18 cellular contexts compared by ENCODE assay signal in the genomic region with DNA sequence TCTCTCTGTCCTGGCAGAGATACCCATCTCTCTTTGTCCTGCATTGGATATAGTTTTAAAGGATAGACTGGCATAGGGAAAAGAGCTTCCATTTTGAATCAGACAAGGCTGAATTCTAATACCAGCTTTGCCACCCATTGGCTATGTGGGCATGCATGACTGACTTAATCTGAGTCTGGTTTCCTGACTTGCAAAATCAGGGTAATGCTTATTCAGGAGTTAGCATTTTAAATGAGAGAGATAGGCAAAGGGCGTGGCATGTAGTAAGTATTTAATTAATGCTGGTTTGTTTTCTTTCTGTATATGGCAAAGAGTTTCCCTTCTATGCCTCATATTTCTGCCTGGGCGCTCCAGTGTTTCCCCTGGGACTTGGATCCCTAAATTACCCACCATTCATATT.
DNase-seq lines count a peak whose midpoint lies in the region; ATAC-seq, FAIRE-seq and TF ChIP-seq lines count a peak whose summit lies in the region.
"Had no signal": no experiment of that assay in that cellular context is flagged by ENCODE, and none has a peak within 500 bp of the region (broad histone marks: within the 10 kb centered on the region; RNA-seq: fewer than 3 reads in every experiment).

No MANE protein-coding gene starts in this region.

- H3K4me3 Mint-ChIP-seq in progenitor cell of endocrine pancreas (ENCODE audit: low read depth) (no peak overlapping the region), WTC11 (no peak overlapping the region), HFFc6 (no peak overlapping the region)
- H3K4me3 Mint-ChIP-seq: CD4-positive, alpha-beta T cell had no signal

- H3K9me3 ChIP-seq in A673 (ENCODE audit: low read depth, low read length, poor library complexity, severe bottlenecking) = peaks cover 4% of the 10 kb centered on the region
- H3K9me3 ChIP-seq in K562 (replicated peaks; ENCODE audit: control insufficient read depth, insufficient read depth, low read depth, low read length) = no peaks in the 10 kb centered on the region

- H3K36me3 ChIP-seq in A673 (ENCODE audit: insufficient read depth, low read length, poor library complexity, severe bottlenecking) = no peaks in the 10 kb centered on the region
- no peaks in the 10 kb centered on the region for H3K36me3 ChIP-seq in K562 (ENCODE audit: control insufficient read depth, insufficient read depth, low read length)

- no peak for TF ChIP-seq RAD21 in K562 (CRISPR knock-in tag; conservative IDR thresholded peaks at IDR 0.05 in 1 of 2, IDR thresholded peaks at IDR 0.05 in 1 of 2)

- H3K36me3 Mint-ChIP-seq in progenitor cell of endocrine pancreas (ENCODE audit: insufficient read depth) (peaks cover 3% of the 10 kb centered on the region), WTC11 (no peaks in the 10 kb centered on the region), HFFc6 (ENCODE audit: low read depth) (peaks cover 4% of the 10 kb centered on the region; the same call in 1 of the 2 replicates)

- H4K20me1 ChIP-seq in K562 (replicated peaks; ENCODE audit: control insufficient read depth, insufficient read depth, low read length) = no peaks in the 10 kb centered on the region

- in situ Hi-C loops in K562 (cut with MboI) = no loop called here

- TF ChIP-seq POLR2A in K562 (conservative IDR thresholded peaks at IDR 0.05) = no peak

- ATAC-seq in K562 (no peak), WTC11 (no peak)
- ATAC-seq: GM12878, HCT116 had no signal

- H3K9me1 ChIP-seq in K562 (ENCODE audit: control insufficient read depth, insufficient read depth, low read length) = no peaks in the 10 kb centered on the region

- H3K27ac ChIP-seq in A673 (ENCODE audit: low read depth, low read length, poor library complexity, severe bottlenecking) (no peak overlapping the region), K562 (ENCODE audit: extremely low read depth, low read depth, low read length) (no peak overlapping the region), epithelial cell of prostate (peak overlapping the region; percentile 88)
- H3K27ac ChIP-seq: GM23248 had no signal

- H3K27me3 Mint-ChIP-seq in progenitor cell of endocrine pancreas = no peaks in the 10 kb centered on the region
- H3K27me3 Mint-ChIP-seq in WTC11 (ENCODE audit: low read depth) = no peaks in the 10 kb centered on the region; the same call in 1 of the 2 replicates
- H3K27me3 Mint-ChIP-seq in HFFc6 (ENCODE audit: insufficient read depth) = no peaks in the 10 kb centered on the region
- H3K27me3 Mint-ChIP-seq: CD4-positive, alpha-beta T cell had no signal

- CTCF ChIA-PET in A673 (lab: Charles Lee) (no interaction called here), K562 (lab: Yijun Ruan, JAX; ENCODE audit: low intra/inter-chr PET ratio) (no interaction called here), WTC11 (lab: Charles Lee) (no interaction called here)

- BruUV-seq in A673 (replicated peaks; lab: Mats Ljungman, UMichigan) (no TSS peak), K562 (replicated peaks; lab: Mats Ljungman, UMichigan) (no TSS peak)

- TF ChIP-seq EP300 in K562 (IDR thresholded peaks at IDR 0.05; ENCODE audit: low read length) = no peak

- POLR2A ChIA-PET in A673 (lab: Charles Lee; ENCODE audit: low non-redundant PET) = no interaction called here
- POLR2A ChIA-PET in K562 (lab: Yijun Ruan, JAX) = no interaction called here
- POLR2A ChIA-PET in WTC11 (lab: Charles Lee) = no interaction called here

- intact Hi-C loops in A673 (cut with micrococcal nuclease; ENCODE audit: unreplicated experiment) = no loop called here
- intact Hi-C loops in K562 (cut with micrococcal nuclease) = no loop called here

- peak; percentile 4 for DNase-seq in A673 (ENCODE audit: low spot score)
- no peak for DNase-seq in K562 (ENCODE audit: extremely low read depth in 1 of 4, low spot score in 3 of 4)
- no peak for DNase-seq in epithelial cell of prostate (ENCODE audit: low read depth, low spot score)
- no peak for DNase-seq in progenitor cell of endocrine pancreas (ENCODE audit: low spot score, unreplicated experiment)
- no peak for DNase-seq in WTC11 (ENCODE audit: low spot score)
- no peak for DNase-seq in NCI-H1417 (lab: John Stamatoyannopoulos, UW)
- no peak for DNase-seq in HFFc6
- DNase-seq: 8988T; ACHN; C1 segment of cervical spinal cord; CD4-positive, alpha-beta T cell; DMS79; GM23248; IMR-90 had no signal

- H3K4me1 ChIP-seq in A673 (ENCODE audit: insufficient read depth, low read length, poor library complexity, severe bottlenecking) (no peaks in the 10 kb centered on the region), K562 (replicated peaks in 1 of 2; ENCODE audit: control insufficient read depth in 2 of 2, insufficient read depth in 2 of 2, low read length in 2 of 2) (peaks cover 0 to 11% of the 10 kb centered on the region in 2 experiments; a peak in 3 of 5 replicates)

- H3K27me3 ChIP-seq in A673 (replicated peaks; ENCODE audit: insufficient read depth, low read depth, low read length, poor library complexity) = no peaks in the 10 kb centered on the region
- no peaks in the 10 kb centered on the region for H3K27me3 ChIP-seq in K562 (ENCODE audit: control insufficient read depth in 2 of 2, insufficient read depth in 2 of 2, low read length in 2 of 2)

- H3K9me3 Mint-ChIP-seq in progenitor cell of endocrine pancreas (ENCODE audit: low read depth) = peaks cover 15% of the 10 kb centered on the region
- H3K9me3 Mint-ChIP-seq in WTC11 = peaks cover 10% of the 10 kb centered on the region
- peaks cover 58% of the 10 kb centered on the region for H3K9me3 Mint-ChIP-seq in HFFc6

- no peak overlapping the region for H2AFZ ChIP-seq in K562 (ENCODE audit: low read depth, low read length)
- H2AFZ ChIP-seq: GM23248 had no signal

- H3K4me1 Mint-ChIP-seq in progenitor cell of endocrine pancreas (ENCODE audit: low read depth) = peaks cover 43% of the 10 kb centered on the region
- peaks cover 15% of the 10 kb centered on the region for H3K4me1 Mint-ChIP-seq in WTC11
- H3K4me1 Mint-ChIP-seq in HFFc6 (ENCODE audit: low read depth) = no peaks in the 10 kb centered on the region

- no peak overlapping the region for H3K4me2 ChIP-seq in K562 (ENCODE audit: insufficient read depth, low read length)

- H3K27ac Mint-ChIP-seq in progenitor cell of endocrine pancreas (peak overlapping the region; percentile 25), WTC11 (no peak overlapping the region), HFFc6 (no peak overlapping the region)
- H3K27ac Mint-ChIP-seq: CD4-positive, alpha-beta T cell had no signal

- no peak overlapping the region for H3K9ac ChIP-seq in K562 (ENCODE audit: insufficient read depth in 1 of 2, low read depth in 2 of 2, low read length in 2 of 2)
- H3K9ac ChIP-seq: GM23248 had no signal

- H3K4me3 ChIP-seq in A673 (ENCODE audit: low read depth, low read length, poor library complexity, severe bottlenecking) (no peak overlapping the region), K562 (no peak overlapping the region)
- H3K4me3 ChIP-seq: GM12878, GM23248 had no signal

- WGBS in K562 (ENCODE audit: insufficient coverage, low coverage, missing lambda C conversion rate) = 38% methylated on average over 1 of the region's 2 CpGs

- H3K79me2 ChIP-seq in K562 (ENCODE audit: control insufficient read depth, insufficient read depth, low read length) = no peaks in the 10 kb centered on the region

- TF ChIP-seq CTCF in A673 (conservative IDR thresholded peaks at IDR 0.05; ENCODE audit: low read depth, low read length) (no peak), K562 (IDR thresholded peaks at IDR 0.05 in 2 of 3, conservative IDR thresholded peaks at IDR 0.05 in 1 of 3; ENCODE audit: insufficient read depth in 2 of 3, low read depth in 1 of 3, low read length in 3 of 3) (no peak), progenitor cell of endocrine pancreas (IDR thresholded peaks at IDR 0.05; ENCODE audit: unreplicated experiment) (no peak), WTC11 (IDR thresholded peaks at IDR 0.05) (no peak), HFFc6 (IDR thresholded peaks at IDR 0.05) (no peak)

- FAIRE-seq in K562 (lab: Jason Lieb, UNC) = no peak
- FAIRE-seq: GM12878, GM18507, H54 had no signal

TF ChIP-seq in K562, 482 proteins besides CTCF, POLR2A, EP300 and RAD21 (continues in another document):
- TF ChIP-seq DMBX1 (CRISPR knock-in tag; IDR thresholded peaks at IDR 0.05; ENCODE audit: borderline replicate concordance) = 0 out of 2 replicates have a peak, but pooled peaks have one; percentile 10
- no peak for TF ChIP-seq SRSF1 (IDR thresholded peaks at IDR 0.05; ENCODE audit: low read depth, low read length)

TF ChIP-seq in WTC11, 78 proteins besides CTCF, POLR2A, EP300 and RAD21:
- no peak for TF ChIP-seq PRRX2 (CRISPR knock-in tag; IDR thresholded peaks at IDR 0.05)
- no peak for TF ChIP-seq TEAD1 (CRISPR knock-in tag; IDR thresholded peaks at IDR 0.05)
- TF ChIP-seq NR3C1 (CRISPR knock-in tag; conservative IDR thresholded peaks at IDR 0.05; ENCODE audit: low read depth) = no peak
- TF ChIP-seq NFATC4 (CRISPR knock-in tag; IDR thresholded peaks at IDR 0.05) = no peak
- no peak for TF ChIP-seq USF2 (CRISPR knock-in tag; IDR thresholded peaks at IDR 0.05)
- no peak for TF ChIP-seq TEAD4 (CRISPR knock-in tag; IDR thresholded peaks at IDR 0.05)
- TF ChIP-seq ZNF219 (CRISPR knock-in tag; IDR thresholded peaks at IDR 0.05; ENCODE audit: borderline replicate concordance) = no peak
- no peak for TF ChIP-seq SP1 (CRISPR knock-in tag; conservative IDR thresholded peaks at IDR 0.05)
- no peak for TF ChIP-seq MYBL2 (CRISPR knock-in tag; IDR thresholded peaks at IDR 0.05)
- TF ChIP-seq KAT7 (CRISPR knock-in tag; IDR thresholded peaks at IDR 0.05; ENCODE audit: borderline replicate concordance) = no peak
- no peak for TF ChIP-seq E2F1 (CRISPR knock-in tag; IDR thresholded peaks at IDR 0.05)
